In the genomic region with DNA sequence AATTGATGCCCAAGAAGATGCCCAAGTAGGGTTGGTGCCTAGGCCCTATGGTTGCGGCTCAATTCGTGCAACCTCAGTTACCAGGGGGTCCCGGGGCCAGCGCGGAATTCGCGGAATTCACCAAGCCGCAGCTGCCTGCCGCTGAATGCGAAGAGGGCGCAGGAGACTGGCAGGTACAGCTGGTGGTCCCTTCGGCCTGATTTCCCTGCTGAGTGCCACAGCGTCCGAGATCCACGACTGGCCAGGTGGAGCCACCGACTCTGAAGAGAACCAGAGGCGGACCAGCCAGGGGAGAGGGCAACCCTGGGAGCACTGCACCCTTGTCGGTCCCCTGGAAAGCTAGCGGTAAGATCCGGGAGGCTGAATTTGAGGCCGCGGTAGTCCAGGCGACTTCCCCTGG, we compare ENCODE assay signal across 2 cellular contexts.
TF ChIP-seq lines count a peak whose summit lies in the region.

No MANE protein-coding gene starts in this region.

TF ChIP-seq in GM23338, 12 proteins besides CTCF, POLR2A, EP300 and RAD21:
- TF ChIP-seq EZH2 (IDR thresholded peaks at IDR 0.05; ENCODE audit: low read depth, unreplicated experiment) (peak; percentile 52), EZH2phosphoT487 (IDR thresholded peaks at IDR 0.05; ENCODE audit: unreplicated experiment) (no peak), NANOG (IDR thresholded peaks at IDR 0.05; ENCODE audit: borderline replicate concordance) (no peak), CREB1 (CRISPR knock-in tag; IDR thresholded peaks at IDR 0.05; ENCODE audit: low read depth) (no peak), STAT1 (IDR thresholded peaks at IDR 0.05; ENCODE audit: unreplicated experiment) (no peak), ZNF114 (CRISPR knock-in tag; IDR thresholded peaks at IDR 0.05) (no peak)
- TF ChIP-seq, protein P1, sequence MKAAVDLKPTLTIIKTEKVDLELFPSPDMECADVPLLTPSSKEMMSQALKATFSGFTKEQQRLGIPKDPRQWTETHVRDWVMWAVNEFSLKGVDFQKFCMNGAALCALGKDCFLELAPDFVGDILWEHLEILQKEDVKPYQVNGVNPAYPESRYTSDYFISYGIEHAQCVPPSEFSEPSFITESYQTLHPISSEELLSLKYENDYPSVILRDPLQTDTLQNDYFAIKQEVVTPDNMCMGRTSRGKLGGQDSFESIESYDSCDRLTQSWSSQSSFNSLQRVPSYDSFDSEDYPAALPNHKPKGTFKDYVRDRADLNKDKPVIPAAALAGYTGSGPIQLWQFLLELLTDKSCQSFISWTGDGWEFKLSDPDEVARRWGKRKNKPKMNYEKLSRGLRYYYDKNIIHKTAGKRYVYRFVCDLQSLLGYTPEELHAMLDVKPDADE (IDR thresholded peaks at IDR 0.05) = no peak
- TF ChIP-seq, protein P2, sequence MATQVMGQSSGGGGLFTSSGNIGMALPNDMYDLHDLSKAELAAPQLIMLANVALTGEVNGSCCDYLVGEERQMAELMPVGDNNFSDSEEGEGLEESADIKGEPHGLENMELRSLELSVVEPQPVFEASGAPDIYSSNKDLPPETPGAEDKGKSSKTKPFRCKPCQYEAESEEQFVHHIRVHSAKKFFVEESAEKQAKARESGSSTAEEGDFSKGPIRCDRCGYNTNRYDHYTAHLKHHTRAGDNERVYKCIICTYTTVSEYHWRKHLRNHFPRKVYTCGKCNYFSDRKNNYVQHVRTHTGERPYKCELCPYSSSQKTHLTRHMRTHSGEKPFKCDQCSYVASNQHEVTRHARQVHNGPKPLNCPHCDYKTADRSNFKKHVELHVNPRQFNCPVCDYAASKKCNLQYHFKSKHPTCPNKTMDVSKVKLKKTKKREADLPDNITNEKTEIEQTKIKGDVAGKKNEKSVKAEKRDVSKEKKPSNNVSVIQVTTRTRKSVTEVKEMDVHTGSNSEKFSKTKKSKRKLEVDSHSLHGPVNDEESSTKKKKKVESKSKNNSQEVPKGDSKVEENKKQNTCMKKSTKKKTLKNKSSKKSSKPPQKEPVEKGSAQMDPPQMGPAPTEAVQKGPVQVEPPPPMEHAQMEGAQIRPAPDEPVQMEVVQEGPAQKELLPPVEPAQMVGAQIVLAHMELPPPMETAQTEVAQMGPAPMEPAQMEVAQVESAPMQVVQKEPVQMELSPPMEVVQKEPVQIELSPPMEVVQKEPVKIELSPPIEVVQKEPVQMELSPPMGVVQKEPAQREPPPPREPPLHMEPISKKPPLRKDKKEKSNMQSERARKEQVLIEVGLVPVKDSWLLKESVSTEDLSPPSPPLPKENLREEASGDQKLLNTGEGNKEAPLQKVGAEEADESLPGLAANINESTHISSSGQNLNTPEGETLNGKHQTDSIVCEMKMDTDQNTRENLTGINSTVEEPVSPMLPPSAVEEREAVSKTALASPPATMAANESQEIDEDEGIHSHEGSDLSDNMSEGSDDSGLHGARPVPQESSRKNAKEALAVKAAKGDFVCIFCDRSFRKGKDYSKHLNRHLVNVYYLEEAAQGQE (IDR thresholded peaks at IDR 0.05; ENCODE audit: unreplicated experiment) = no peak
TF ChIP-seq in GM23338: peak in this region for 1.

TF ChIP-seq in WTC11, 78 proteins besides CTCF, POLR2A, EP300 and RAD21:
- TF ChIP-seq NR3C1 (CRISPR knock-in tag; conservative IDR thresholded peaks at IDR 0.05; ENCODE audit: low read depth) = no peak
